8 cellular contexts compared by ENCODE assay signal in genomic region chrX:78104447-78105176, GRCh38. TPM values are rescaled to one million over a fixed set of nuclear protein-coding genes. Genes with fewer than 3 reads are reported as not detected.
DNase-seq lines count a peak whose midpoint lies in the region; ATAC-seq, FAIRE-seq and TF ChIP-seq lines count a peak whose summit lies in the region.

No MANE protein-coding gene starts in this region.

- no peak for TF ChIP-seq EP300 in H1 (IDR thresholded peaks at IDR 0.05; ENCODE audit: borderline replicate concordance in 1 of 2, low read depth in 2 of 2, low read length in 2 of 2)

- peak overlapping the region; percentile 66 for H4K5ac ChIP-seq in H1 (ENCODE audit: insufficient read length, low read depth, low read length)

- peak overlapping the region; percentile 87 to 97 (median 90) for H3K4me3 Mint-ChIP-seq in CD8-positive, alpha-beta memory T cell
- H3K4me3 Mint-ChIP-seq in activated B cell treated with CpG ODN at 0.5 μM for 24 hours, result peak overlapping the region; percentile 87

- H3K14ac ChIP-seq in H1 (ENCODE audit: insufficient read length), result no peak overlapping the region

- H3K4me2 ChIP-seq in H1 (ENCODE audit: insufficient read depth in 1 of 2, low read depth in 2 of 2, low read length in 2 of 2), result peak overlapping the region; percentile 80 to 89

- POLR2A ChIA-PET in CD8-positive, alpha-beta memory T cell (lab: Charles Lee), result interaction anchor here (0.5 to 1.3 kb wide), 4 partner anchors 30 to 205 kb away, joined by 3 to 4 read pairs (median 4); partner anchors contain the start of gene COX7B
- POLR2A ChIA-PET in activated B cell treated with CpG ODN at 0.5 μM for 24 hours (lab: Charles Lee), result interaction anchor here (0.6 to 1.6 kb wide), 5 partner anchors 33 to 637 kb away, joined by 3 to 4 read pairs (median 4); partner anchors contain the start of genes ATP7A and COX7B
- POLR2A ChIA-PET in H1 (lab: Charles Lee; ENCODE audit: partially characterized antibody), result interaction anchor here (1.3 to 1.5 kb wide), 2 partner anchors 13 to 24 kb away, joined by 3 to 5 read pairs; no protein-coding TSS in a partner anchor

- peak overlapping the region; percentile 39 for H3K56ac ChIP-seq in H1 (replicated peaks; ENCODE audit: insufficient read length, low read depth, low read length)

- TF ChIP-seq RAD21 in H1 (IDR thresholded peaks at IDR 0.05 in 1 of 2, conservative IDR thresholded peaks at IDR 0.05 in 1 of 2; ENCODE audit: low read depth in 2 of 2, low read length in 2 of 2), result no peak

- H2BK5ac ChIP-seq in H1 (ENCODE audit: low read depth, low read length), result 0 out of 2 replicates have a peak overlapping the region, but pooled peaks have one; percentile 44

- no peak for TF ChIP-seq POLR2A in H1 (IDR thresholded peaks at IDR 0.05; ENCODE audit: control extremely low read depth in 1 of 2, low read depth in 2 of 2, low read length in 2 of 2)

- no peak overlapping the region for H2AFZ ChIP-seq in H1 (ENCODE audit: low read length)

- peak overlapping the region; percentile 93 for H4K8ac ChIP-seq in H1 (ENCODE audit: extremely low read depth, insufficient read depth, low read length)

- no peak overlapping the region for H2BK12ac ChIP-seq in H1 (ENCODE audit: low read depth, low read length)

- H4K91ac ChIP-seq in H1 (replicated peaks; ENCODE audit: insufficient read length, low read length), result peak overlapping the region; percentile 40

- H4K20me1 ChIP-seq in H1 (replicated peaks in 1 of 2; ENCODE audit: control insufficient read depth in 1 of 2, insufficient read depth in 2 of 2, low read length in 2 of 2), result peaks cover 10 to 19% of the 10 kb centered on the region in 2 experiments

- H3K18ac ChIP-seq in H1 (ENCODE audit: extremely low read depth, low read length), result peak overlapping the region; percentile 78

- H3K27ac Mint-ChIP-seq in CD8-positive, alpha-beta memory T cell, result peak overlapping the region; percentile 82 to 98 (median 95)
- peak overlapping the region; percentile 90 for H3K27ac Mint-ChIP-seq in activated B cell treated with CpG ODN at 0.5 μM for 24 hours

- peak overlapping the region; percentile 98 for H3K27ac ChIP-seq in CD8-positive, alpha-beta memory T cell (ENCODE audit: low read depth, low read length)
- peak overlapping the region; percentile 71 for H3K27ac ChIP-seq in H1 (ENCODE audit: low read depth, low read length)
- H3K27ac ChIP-seq in mesodermal cell (ENCODE audit: low read depth, low read length, severe bottlenecking), result peak overlapping the region; percentile 92
- H3K27ac ChIP-seq in temporal lobe (ENCODE audit: low read depth, low read length), result peak overlapping the region; percentile 85

- H3K9ac ChIP-seq in H1 (replicated peaks in 1 of 4; ENCODE audit: extremely low read depth in 1 of 4, low read depth in 3 of 4, low read length in 3 of 4), result peak overlapping the region; percentile 69 to 87 (median 80)

- H3K79me1 ChIP-seq in H1 (ENCODE audit: low read depth, low read length), result no peaks in the 10 kb centered on the region

- H3K36me3 ChIP-seq in CD8-positive, alpha-beta memory T cell (ENCODE audit: insufficient read depth, low read length), result peaks cover 8% of the 10 kb centered on the region
- H3K36me3 ChIP-seq in H1 (ENCODE audit: control insufficient read depth in 2 of 4, insufficient read depth in 4 of 4, low read length in 3 of 4) (peaks cover 0 to 20% (median 0%) of the 10 kb centered on the region in 4 experiments; a peak in 3 of 8 replicates), mesodermal cell (ENCODE audit: control insufficient read depth, insufficient read depth, low read length) (peaks cover 23% of the 10 kb centered on the region)

- H3K4me3 ChIP-seq in CD8-positive, alpha-beta memory T cell (ENCODE audit: low read length), result peak overlapping the region; percentile 98
- H3K4me3 ChIP-seq in H1 (ENCODE audit: extremely low read depth in 1 of 4, insufficient read depth in 2 of 4, low read depth in 3 of 4, low read length in 4 of 4) (peak overlapping the region; percentile 85 to 99 (median 94)), mesodermal cell (ENCODE audit: extremely low read depth, insufficient read depth, low read length, poor library complexity, severe bottlenecking) (peak overlapping the region; percentile 74)

- ATAC-seq in GM21576 (IDR thresholded peaks at IDR 0.05; ENCODE audit: unreplicated experiment), result peak; percentile 31
- ATAC-seq in activated B cell treated with CpG ODN at 0.5 μM for 24 hours (ENCODE audit: low read depth), result peak; percentile 14

- H2BK15ac ChIP-seq in H1 (ENCODE audit: low read length), result no peak overlapping the region

- H3K23ac ChIP-seq in H1 (ENCODE audit: insufficient read length), result no peak overlapping the region

- H2BK120ac ChIP-seq in H1 (replicated peaks; ENCODE audit: low read depth, low read length), result no peak overlapping the region

- intact Hi-C loops in activated B cell treated with CpG ODN at 0.5 μM for 24 hours (cut with micrococcal nuclease), result loop anchor here (1.0 to 10.0 kb wide), 8 partner anchors 35 to 844 kb away; partner anchors contain the start of genes ATP7A, ATRX, COX7B and CYSLTR1

- 1% methylated on average over 19 of the region's 27 CpGs; no CpG with 5 or more reads in 1 of the 2 experiments for WGBS in H1 (ENCODE audit: extremely low coverage in 1 of 2, insufficient coverage in 1 of 2, insufficient read length in 1 of 2, insufficient replicate concordance in 2 of 2, low coverage in 1 of 2, low lambda C conversion rate in 2 of 2, missing lambda C conversion rate in 1 of 2), 2 experiments
- 0% methylated on average over 7 to 12 of the region's 27 CpGs for WGBS in mesodermal cell (ENCODE audit: insufficient coverage in 2 of 2), 2 experiments

- CTCF ChIA-PET in CD8-positive, alpha-beta memory T cell (lab: Charles Lee), result interaction anchor here (0.9 to 1.6 kb wide), 2 partner anchors 31 to 205 kb away, joined by 3 to 4 read pairs; partner anchors contain the start of gene COX7B
- CTCF ChIA-PET in activated B cell treated with CpG ODN at 0.5 μM for 24 hours (lab: Charles Lee), result no interaction called here
- CTCF ChIA-PET in H1 (lab: Charles Lee; ENCODE audit: partially characterized antibody), result interaction anchor here (1.0 to 1.4 kb wide), 2 partner anchors 12 to 205 kb away, joined by 3 to 5 read pairs; partner anchors contain the start of gene COX7B

- peak; percentile 9 to 49 (median 38) for DNase-seq in CD8-positive, alpha-beta memory T cell
- peak; percentile 12 for DNase-seq in NCI-H2029 treated with DMSO at 0.1 percent for 48 hours (lab: John Stamatoyannopoulos, UW)
- no peak for DNase-seq in activated B cell treated with CpG ODN at 0.5 μM for 24 hours
- no peak for DNase-seq in H1 (ENCODE audit: low read depth in 1 of 2, low spot score in 2 of 2)
- no peak for DNase-seq in 8988T

- peaks cover 3% of the 10 kb centered on the region for H3K23me2 ChIP-seq in H1 (ENCODE audit: low read depth, low read length)

- H3K9me3 ChIP-seq in CD8-positive, alpha-beta memory T cell (ENCODE audit: low read length), result no peaks in the 10 kb centered on the region
- H3K9me3 ChIP-seq in H1 (ENCODE audit: insufficient read depth in 2 of 2, low read depth in 1 of 2, low read length in 1 of 2), result no peaks in the 10 kb centered on the region
- no peaks in the 10 kb centered on the region for H3K9me3 ChIP-seq in mesodermal cell (ENCODE audit: control insufficient read depth, low read length)

- H2AK5ac ChIP-seq in H1 (ENCODE audit: low read depth, low read length), result no peak overlapping the region

- peaks cover 47% of the 10 kb centered on the region for H3K4me1 ChIP-seq in CD8-positive, alpha-beta memory T cell (ENCODE audit: insufficient read depth, low read length)
- H3K4me1 ChIP-seq in H1 (replicated peaks in 1 of 4; ENCODE audit: control insufficient read depth in 3 of 4, insufficient read depth in 4 of 4, low read length in 3 of 4) (no peaks in the 10 kb centered on the region; a peak in 1 of 7 replicates), mesodermal cell (ENCODE audit: control insufficient read depth, insufficient read depth, low read length, poor library complexity, severe bottlenecking) (no peaks in the 10 kb centered on the region)

- no peaks in the 10 kb centered on the region for H3K9me3 Mint-ChIP-seq in CD8-positive, alpha-beta memory T cell
- H3K9me3 Mint-ChIP-seq in activated B cell treated with CpG ODN at 0.5 μM for 24 hours, result no peaks in the 10 kb centered on the region

- H2BK20ac ChIP-seq in H1 (ENCODE audit: low read length), result no peak overlapping the region

- peaks cover 52 to 68% (median 61%) of the 10 kb centered on the region in 3 donors for H3K4me1 Mint-ChIP-seq in CD8-positive, alpha-beta memory T cell
- H3K4me1 Mint-ChIP-seq in activated B cell treated with CpG ODN at 0.5 μM for 24 hours, result peaks cover 48% of the 10 kb centered on the region

- peaks cover 0 to 3% of the 10 kb centered on the region in 2 donors for H3K27me3 Mint-ChIP-seq in CD8-positive, alpha-beta memory T cell
- H3K27me3 Mint-ChIP-seq in activated B cell treated with CpG ODN at 0.5 μM for 24 hours, result peaks cover 2% of the 10 kb centered on the region

- peaks cover 33 to 56% of the 10 kb centered on the region in 2 experiments for H3K79me2 ChIP-seq in H1 (ENCODE audit: control insufficient read depth in 1 of 2, insufficient read depth in 2 of 2, low read length in 2 of 2)

- no peak for FAIRE-seq in H1 (lab: Jason Lieb, UNC)

- H3K4ac ChIP-seq in H1 (replicated peaks; ENCODE audit: insufficient read length, low read depth, low read length), result no peak overlapping the region

- TF ChIP-seq CTCF in activated B cell treated with CpG ODN at 0.5 μM for 24 hours (IDR thresholded peaks at IDR 0.05), result no peak
- TF ChIP-seq CTCF in H1 (IDR thresholded peaks at IDR 0.05; ENCODE audit: control extremely low read depth in 1 of 3, insufficient read depth in 1 of 3, low read depth in 1 of 3, low read length in 3 of 3), result no peak

- H3K36me3 Mint-ChIP-seq in CD8-positive, alpha-beta memory T cell, result peaks cover 0 to 40% (median 0%) of the 10 kb centered on the region in 3 donors
- peaks cover 30% of the 10 kb centered on the region for H3K36me3 Mint-ChIP-seq in activated B cell treated with CpG ODN at 0.5 μM for 24 hours (ENCODE audit: low read depth)

- H3K27me3 ChIP-seq in CD8-positive, alpha-beta memory T cell (ENCODE audit: insufficient read depth, low read length, poor library complexity, severe bottlenecking), result no peaks in the 10 kb centered on the region
- H3K27me3 ChIP-seq in H1 (replicated peaks in 1 of 4; ENCODE audit: control insufficient read depth in 3 of 4, extremely low read depth in 1 of 4, insufficient read depth in 3 of 4, low read length in 3 of 4), result peaks cover 0 to 5% (median 0%) of the 10 kb centered on the region in 4 experiments; a peak in 1 of 7 replicates

RNA-seq across cellular contexts. Expression of gene PGK1, which starts 0.6 kb away (rescaled TPM):
- total RNA-seq in CD8-positive, alpha-beta memory T cell, result 100 to 1,000 TPM; 665 to 680 TPM
- polyA plus RNA-seq in CD8-positive, alpha-beta memory T cell, result 454 TPM
- total RNA-seq in activated B cell treated with CpG ODN at 0.5 μM for 24 hours (293 and 295 TPM in 2 replicates), temporal lobe (84.3 TPM)
- total RNA-seq in H1 (2021; fragmentation: NEBNext Ultra II Directional; extraction: Animal tissue kit (Norgen Biotek cat#: 25700)), result 396 and 427 TPM in 2 replicates
- 207 and 328 TPM in 2 replicates for polyA plus RNA-seq in H1 (2011; rRNA removed)
- 384 TPM for polyA plus RNA-seq in H1 (2011; cell fraction: cytosol; rRNA removed)
- polyA plus RNA-seq in H1 (2011; cell fraction: nucleus; rRNA removed), result 195 TPM
- polyA plus RNA-seq in H1 (2012, experiment 1 of 2), result 326 to 509 TPM (median 428 TPM) in 4 replicates
- polyA plus RNA-seq in H1 (2012, experiment 2 of 2), result 226 TPM
- polyA plus RNA-seq in H1 (2013, experiment 1 of 2), result 182 TPM
- polyA plus RNA-seq in H1 (2013, experiment 2 of 2), result 189 TPM
- polyA minus RNA-seq in H1 (2011; rRNA and poly(A)+ RNA removed), result 251 and 396 TPM in 2 replicates
- 154 TPM for polyA minus RNA-seq in H1 (2011; cell fraction: cytosol; rRNA and poly(A)+ RNA removed)
- 74.5 TPM for polyA minus RNA-seq in H1 (2011; cell fraction: nucleus; rRNA and poly(A)+ RNA removed)
- 317 TPM for polyA plus RNA-seq in mesodermal cell (2013, experiment 1 of 2)
- 278 TPM for polyA plus RNA-seq in mesodermal cell (2013, experiment 2 of 2)

RNA-seq across cellular contexts. Expression of gene TAF9B, which starts 34.8 kb away (rescaled TPM):
- 10 to 100 TPM; 27.7 to 32.1 TPM for total RNA-seq in CD8-positive, alpha-beta memory T cell
- polyA plus RNA-seq in CD8-positive, alpha-beta memory T cell, result 21.0 TPM
- 16.2 and 17.4 TPM in 2 replicates for total RNA-seq in activated B cell treated with CpG ODN at 0.5 μM for 24 hours
- 20.8 and 23.8 TPM in 2 replicates for total RNA-seq in H1 (2021; fragmentation: NEBNext Ultra II Directional; extraction: Animal tissue kit (Norgen Biotek cat#: 25700))
- 23.6 and 42.8 TPM in 2 replicates for polyA plus RNA-seq in H1 (2011; rRNA removed)
- polyA plus RNA-seq in H1 (2011; cell fraction: cytosol; rRNA removed), result 26.4 TPM
- 6.9 TPM for polyA plus RNA-seq in H1 (2011; cell fraction: nucleus; rRNA removed)
- 16.0 to 33.1 TPM (median 24.7 TPM) in 4 replicates for polyA plus RNA-seq in H1 (2012, experiment 1 of 2)
- 2.3 TPM for polyA plus RNA-seq in H1 (2012, experiment 2 of 2)
- 15.4 TPM for polyA plus RNA-seq in H1 (2013, experiment 1 of 2)
- 16.7 TPM for polyA plus RNA-seq in H1 (2013, experiment 2 of 2)
- polyA minus RNA-seq in H1 (2011; rRNA and poly(A)+ RNA removed), result 26.9 and 36.5 TPM in 2 replicates
- 13.4 TPM for polyA minus RNA-seq in H1 (2011; cell fraction: cytosol; rRNA and poly(A)+ RNA removed)
- polyA minus RNA-seq in H1 (2011; cell fraction: nucleus; rRNA and poly(A)+ RNA removed), result 12.4 TPM
- polyA plus RNA-seq in mesodermal cell (2013, experiment 1 of 2), result 3.3 TPM
- 5.6 TPM for polyA plus RNA-seq in mesodermal cell (2013, experiment 2 of 2)
- total RNA-seq in temporal lobe, result 26.1 TPM

Comparison
In these comparisons a context has a peak if more than half of its experiments do, and no peak if none do; other contexts are left out.
1. DNase-seq: peak in CD8-positive, alpha-beta memory T cell (5 of 5) and NCI-H2029 treated with DMSO at 0.1 percent for 48 hours (single experiment); none in activated B cell treated with CpG ODN at 0.5 μM for 24 hours (single experiment), H1 (0 of 2) and 8988T (single experiment).
2. Peak in every context shown above with its lines, with median percentiles within 50 percentile points of each other: H3K27ac ChIP-seq and H3K4me3 ChIP-seq.